ENCODE assay signal across 10 cellular contexts in genomic region chr18:48901145-48902022, GRCh38. TPM values are rescaled to one million over a fixed set of nuclear protein-coding genes. Genes with fewer than 3 reads are reported as not detected.
DNase-seq lines count a peak whose midpoint lies in the region; ATAC-seq and TF ChIP-seq lines count a peak whose summit lies in the region.
"Had no signal": no experiment of that assay in that cellular context is flagged by ENCODE, and none has a peak within 500 bp of the region (broad histone marks: within the 10 kb centered on the region; RNA-seq: fewer than 3 reads in every experiment).

No MANE protein-coding gene starts in this region.

- no peak overlapping the region for H2AFZ ChIP-seq in PC-3 (ENCODE audit: low read length)

- H3F3A ChIP-seq in PC-3 (ENCODE audit: low read length, unreplicated experiment): no peaks in the 10 kb centered on the region

- intact Hi-C loops in PC-3 (cut with micrococcal nuclease): no loop called here
- intact Hi-C loops in lower lobe of right lung (cut with DNase I): no loop called here

- no peak overlapping the region for H3K9ac ChIP-seq in PC-3 (ENCODE audit: low read length)

- no peak for DNase-seq in PC-3
- no peak for DNase-seq in caudate nucleus (lab: John Stamatoyannopoulos, UW)
- no peak for DNase-seq in lower lobe of right lung
- no peak for DNase-seq in substantia nigra (lab: John Stamatoyannopoulos, UW)
- DNase-seq in activated naive CD4-positive, alpha-beta T cell treated with anti-CD3 and anti-CD28 coated beads, Interleukin-2, amount 50 U/mL, for 16 hours: no peak
- no peak for DNase-seq in WTC11 (ENCODE audit: low spot score)
- DNase-seq: CD4-positive, alpha-beta T cell; cerebellar nuclear complex had no signal

- no peaks in the 10 kb centered on the region for H4K20me1 ChIP-seq in PC-3 (ENCODE audit: low read length)

- H3K27me3 Mint-ChIP-seq in WTC11 (ENCODE audit: low read depth): no peaks in the 10 kb centered on the region; the same call in 1 of the 2 replicates
- H3K27me3 Mint-ChIP-seq: CD4-positive, alpha-beta T cell had no signal

- H3K4me1 ChIP-seq in PC-3 (ENCODE audit: insufficient read depth, low read length) (peaks cover 21% of the 10 kb centered on the region), lower lobe of right lung (peaks cover 46% of the 10 kb centered on the region)

- H3K36me3 Mint-ChIP-seq in WTC11: peaks cover 10% of the 10 kb centered on the region

- H3K9me2 ChIP-seq in PC-3 (replicated peaks; ENCODE audit: low read length): no peaks in the 10 kb centered on the region

- peaks cover 31% of the 10 kb centered on the region for H3K9me3 Mint-ChIP-seq in WTC11

- peak overlapping the region; percentile 46 for H3K4me2 ChIP-seq in PC-3 (ENCODE audit: low read length)

- H3K79me2 ChIP-seq in PC-3 (ENCODE audit: low read length): no peaks in the 10 kb centered on the region

- no peaks in the 10 kb centered on the region for H3K9me3 ChIP-seq in PC-3 (ENCODE audit: low read length)
- H3K9me3 ChIP-seq in lower lobe of right lung: no peaks in the 10 kb centered on the region

- BruUV-seq in PC-3 (replicated peaks; lab: Mats Ljungman, UMichigan): no TSS peak

- H3K4me3 ChIP-seq in PC-3 (ENCODE audit: low read length) (no peak overlapping the region), lower lobe of right lung (no peak overlapping the region)

- no peak for TF ChIP-seq CTCF in PC-3 (conservative IDR thresholded peaks at IDR 0.05; ENCODE audit: low read depth, low read length)
- no peak for TF ChIP-seq CTCF in lower lobe of right lung (IDR thresholded peaks at IDR 0.05)
- no peak for TF ChIP-seq CTCF in WTC11 (IDR thresholded peaks at IDR 0.05)

- POLR2A ChIA-PET in PC-3 (lab: Charles Lee; ENCODE audit: unreplicated experiment): no interaction called here
- POLR2A ChIA-PET in WTC11 (lab: Charles Lee): no interaction called here

- H3K27me3 ChIP-seq in PC-3 (ENCODE audit: low read length) (no peaks in the 10 kb centered on the region), lower lobe of right lung (ENCODE audit: low read depth) (no peaks in the 10 kb centered on the region)

- CTCF ChIA-PET in PC-3 (lab: Charles Lee): interaction anchor here (0.6 kb wide), 1 partner anchor 21 kb away, joined by 3 read pairs; no protein-coding TSS in a partner anchor
- CTCF ChIA-PET in WTC11 (lab: Charles Lee): interaction anchor here (1.0 kb wide), 1 partner anchor 29 kb away, joined by 4 read pairs; no protein-coding TSS in a partner anchor

- H3K27ac Mint-ChIP-seq in WTC11: no peak overlapping the region
- H3K27ac Mint-ChIP-seq: CD4-positive, alpha-beta T cell had no signal

- no peak overlapping the region for H3K4me3 Mint-ChIP-seq in WTC11
- H3K4me3 Mint-ChIP-seq: CD4-positive, alpha-beta T cell had no signal

- ATAC-seq in PC-3 (no peak), lower lobe of right lung (no peak), WTC11 (no peak), HG02938 (IDR thresholded peaks at IDR 0.05; ENCODE audit: unreplicated experiment) (no peak), HG02798 (IDR thresholded peaks at IDR 0.05; ENCODE audit: poor library complexity, unreplicated experiment) (no peak)

- H3K4me1 Mint-ChIP-seq in WTC11: peaks cover 4% of the 10 kb centered on the region

- H3K27ac ChIP-seq in PC-3 (ENCODE audit: low read length) (no peak overlapping the region), caudate nucleus (ENCODE audit: low read depth, low read length) (peak overlapping the region; percentile 52), lower lobe of right lung (peak overlapping the region; percentile 80), substantia nigra (ENCODE audit: low read depth, low read length, poor library complexity, severe bottlenecking) (peak overlapping the region; percentile 36)

- H3K36me3 ChIP-seq in PC-3 (ENCODE audit: low read depth, low read length): no peaks in the 10 kb centered on the region
- H3K36me3 ChIP-seq in lower lobe of right lung: no peaks in the 10 kb centered on the region

TF ChIP-seq in WTC11, 78 proteins besides CTCF, POLR2A, EP300 and RAD21:
- no peak for TF ChIP-seq E2F4 (CRISPR knock-in tag; IDR thresholded peaks at IDR 0.05; ENCODE audit: borderline replicate concordance, low read depth)
- TF ChIP-seq USF2 (CRISPR knock-in tag; IDR thresholded peaks at IDR 0.05): no peak
- no peak for TF ChIP-seq NFYB (CRISPR knock-in tag; conservative IDR thresholded peaks at IDR 0.05; ENCODE audit: low read depth)
- TF ChIP-seq ZNF121 (CRISPR knock-in tag; IDR thresholded peaks at IDR 0.05): no peak
- no peak for TF ChIP-seq MAX (CRISPR knock-in tag; IDR thresholded peaks at IDR 0.05)
- no peak for TF ChIP-seq ZNF416 (CRISPR knock-in tag; IDR thresholded peaks at IDR 0.05)
- no peak for TF ChIP-seq MXD4 (CRISPR knock-in tag; IDR thresholded peaks at IDR 0.05; ENCODE audit: borderline replicate concordance)
- no peak for TF ChIP-seq SMAD4 (CRISPR knock-in tag; IDR thresholded peaks at IDR 0.05)
- TF ChIP-seq IRF2 (CRISPR knock-in tag; IDR thresholded peaks at IDR 0.05; ENCODE audit: borderline replicate concordance, low read depth): no peak
- TF ChIP-seq CDX4 (CRISPR knock-in tag; IDR thresholded peaks at IDR 0.05; ENCODE audit: borderline replicate concordance): no peak

RNA-seq across cellular contexts. Expression of gene SMAD7, which starts 49.4 kb away (rescaled TPM):
- total RNA-seq in PC-3 (2014; rRNA removed) (7.9 and 9.4 TPM in 2 replicates), lower lobe of right lung (63.4 TPM), WTC11 (2021) (26.7 to 44.7 TPM (median 29.5 TPM) in 3 replicates)
